ENCODE assay signal across 25 cellular contexts in the genomic region with DNA sequence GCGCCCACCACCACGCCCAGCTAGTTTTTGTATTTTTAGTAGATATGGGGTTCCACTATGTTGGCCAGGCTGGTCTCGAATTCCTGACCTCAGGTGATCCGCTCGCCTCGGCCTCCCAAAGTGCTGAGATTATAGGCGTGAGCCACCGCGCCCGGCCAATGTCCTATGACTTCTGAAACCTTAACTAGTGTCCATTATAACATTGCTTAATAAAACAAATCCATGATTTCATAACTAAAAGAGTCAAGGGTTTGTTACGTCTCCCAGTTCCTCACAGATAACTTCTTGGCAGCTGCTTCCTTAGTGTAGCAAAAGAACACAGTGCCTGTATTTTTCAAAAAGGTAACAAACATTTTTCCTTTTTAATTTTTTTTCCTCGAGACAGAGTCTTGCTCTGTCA. TPM values are rescaled to one million over a fixed set of nuclear protein-coding genes. Genes with fewer than 3 reads are reported as not detected.
DNase-seq lines count a peak whose midpoint lies in the region; ATAC-seq and TF ChIP-seq lines count a peak whose summit lies in the region.
"Had no signal": no experiment of that assay in that cellular context is flagged by ENCODE, and none has a peak within 500 bp of the region (broad histone marks: within the 10 kb centered on the region; RNA-seq: fewer than 3 reads in every experiment).

No MANE protein-coding gene starts in this region.

- H3K4me3 ChIP-seq in lower lobe of right lung (no peak overlapping the region), thoracic aorta (no peak overlapping the region)
- H3K4me3 ChIP-seq: esophagus muscularis mucosa had no signal

- H3K36me3 Mint-ChIP-seq in dendritic cell treated with granulocyte-macrophage colony-stimulating factor and Interleukin-4, amounts not matched to agents 40 ng/mL and 50 ng/mL, for 4 days (ENCODE audit: low read depth): peaks cover 92% of the 10 kb centered on the region

- H3K27ac Mint-ChIP-seq in dendritic cell treated with granulocyte-macrophage colony-stimulating factor and Interleukin-4, amounts not matched to agents 40 ng/mL and 50 ng/mL, for 4 days: peak overlapping the region; percentile 34
- H3K27ac Mint-ChIP-seq: activated CD4-positive, alpha-beta memory T cell treated with anti-CD3 and anti-CD28 coated beads for 36 hours; activated naive CD8-positive, alpha-beta T cell treated with anti-CD3 and anti-CD28 coated beads, Interleukin-2, amount 50 U/mL, for 24 hours; HFFc6; T-helper 17 cell had no signal

- no peak overlapping the region for H3K4me3 Mint-ChIP-seq in dendritic cell treated with granulocyte-macrophage colony-stimulating factor and Interleukin-4, amounts not matched to agents 40 ng/mL and 50 ng/mL, for 4 days
- H3K4me3 Mint-ChIP-seq: activated CD4-positive, alpha-beta memory T cell treated with anti-CD3 and anti-CD28 coated beads for 36 hours; activated naive CD8-positive, alpha-beta T cell treated with anti-CD3 and anti-CD28 coated beads, Interleukin-2, amount 50 U/mL, for 24 hours; central memory CD8-positive, alpha-beta T cell; HFFc6; IgD-negative memory B cell; immature natural killer cell; naive thymus-derived CD8-positive, alpha-beta T cell; T-helper 17 cell had no signal

- DNase-seq in RWPE1 (ENCODE audit: low spot score) (no peak), lower lobe of right lung (peak; percentile 51), thoracic aorta (ENCODE audit: low spot score) (no peak), globus pallidus (ENCODE audit: low spot score) (no peak), foreskin melanocyte (no peak)
- DNase-seq: activated CD4-positive, alpha-beta memory T cell treated with anti-CD3 and anti-CD28 coated beads for 36 hours; activated CD4-positive, alpha-beta T cell treated with anti-CD3 and anti-CD28 coated beads for 1 hour; activated naive CD4-positive, alpha-beta T cell; activated naive CD8-positive, alpha-beta T cell treated with anti-CD3 and anti-CD28 coated beads, Interleukin-2, amount 50 U/mL, for 24 hours; EL; GOT3; HFFc6; immature natural killer cell; midbrain; naive thymus-derived CD8-positive, alpha-beta T cell; NCI-H146; RPMI8226; stimulated activated naive CD4-positive, alpha-beta T cell; T-helper 17 cell had no signal

- peaks cover 44% of the 10 kb centered on the region for H3K4me1 Mint-ChIP-seq in dendritic cell treated with granulocyte-macrophage colony-stimulating factor and Interleukin-4, amounts not matched to agents 40 ng/mL and 50 ng/mL, for 4 days (ENCODE audit: low read depth)

- peaks cover 9% of the 10 kb centered on the region for H3K4me1 ChIP-seq in lower lobe of right lung
- peaks cover 37 to 74% of the 10 kb centered on the region in 2 donors for H3K4me1 ChIP-seq in thoracic aorta (ENCODE audit: control insufficient read depth in 1 of 2, low read depth in 2 of 2)

- H3K9me3 ChIP-seq in lower lobe of right lung: no peaks in the 10 kb centered on the region
- H3K9me3 ChIP-seq in thoracic aorta: no peaks in the 10 kb centered on the region
- H3K9me3 ChIP-seq: esophagus muscularis mucosa had no signal

- CTCF ChIA-PET in RWPE1 (lab: Yijun Ruan, JAX): interaction anchor here (0.6 kb wide), 1 partner anchor 208 kb away, joined by 4 read pairs; no protein-coding TSS in a partner anchor

- POLR2A ChIA-PET in RWPE1 (lab: Yijun Ruan, JAX; ENCODE audit: low non-redundant PET): no interaction called here

- no peaks in the 10 kb centered on the region for H3K9me3 Mint-ChIP-seq in dendritic cell treated with granulocyte-macrophage colony-stimulating factor and Interleukin-4, amounts not matched to agents 40 ng/mL and 50 ng/mL, for 4 days
- H3K9me3 Mint-ChIP-seq: activated CD4-positive, alpha-beta memory T cell treated with anti-CD3 and anti-CD28 coated beads for 36 hours; activated naive CD8-positive, alpha-beta T cell treated with anti-CD3 and anti-CD28 coated beads, Interleukin-2, amount 50 U/mL, for 24 hours; central memory CD8-positive, alpha-beta T cell; HFFc6; IgD-negative memory B cell; immature natural killer cell; naive thymus-derived CD8-positive, alpha-beta T cell had no signal

- H3K27ac ChIP-seq in RWPE1 (peak overlapping the region; percentile 37; the same call in 1 of the 2 replicates), lower lobe of right lung (peak overlapping the region; percentile 59), thoracic aorta (peak overlapping the region; percentile 76 to 87)

- peak; percentile 53 to 65 for ATAC-seq in lower lobe of right lung
- ATAC-seq in thoracic aorta (ENCODE audit: insufficient number of reproducible peaks, low FRiP score, low read depth): no peak
- no peak for ATAC-seq in HG02588 (IDR thresholded peaks at IDR 0.05; ENCODE audit: unreplicated experiment)
- ATAC-seq: activated naive CD8-positive, alpha-beta T cell treated with anti-CD3 and anti-CD28 coated beads, Interleukin-2, amount 50 U/mL, for 24 hours; naive thymus-derived CD8-positive, alpha-beta T cell; SK-N-SH treated with all-trans-retinoic acid at 6 μM for 48 hours; T-helper 17 cell had no signal

- H3K36me3 ChIP-seq in lower lobe of right lung (peaks cover 55% of the 10 kb centered on the region), thoracic aorta (peaks cover 10% of the 10 kb centered on the region)

- H3K27me3 ChIP-seq in lower lobe of right lung (ENCODE audit: low read depth) (no peaks in the 10 kb centered on the region), thoracic aorta (replicated peaks; ENCODE audit: insufficient read depth) (no peaks in the 10 kb centered on the region)
- H3K27me3 ChIP-seq: esophagus muscularis mucosa had no signal

- no peaks in the 10 kb centered on the region for H3K27me3 Mint-ChIP-seq in dendritic cell treated with granulocyte-macrophage colony-stimulating factor and Interleukin-4, amounts not matched to agents 40 ng/mL and 50 ng/mL, for 4 days
- H3K27me3 Mint-ChIP-seq: activated CD4-positive, alpha-beta memory T cell treated with anti-CD3 and anti-CD28 coated beads for 36 hours; activated naive CD8-positive, alpha-beta T cell treated with anti-CD3 and anti-CD28 coated beads, Interleukin-2, amount 50 U/mL, for 24 hours; central memory CD8-positive, alpha-beta T cell; IgD-negative memory B cell; naive thymus-derived CD8-positive, alpha-beta T cell; T-helper 17 cell had no signal

- TF ChIP-seq CTCF in RWPE1 (conservative IDR thresholded peaks at IDR 0.05; ENCODE audit: low read depth): no peak
- TF ChIP-seq CTCF in lower lobe of right lung (IDR thresholded peaks at IDR 0.05): no peak
- no peak for TF ChIP-seq CTCF in thoracic aorta (IDR thresholded peaks at IDR 0.05)

- intact Hi-C loops in dendritic cell treated with granulocyte-macrophage colony-stimulating factor and Interleukin-4, amounts not matched to agents 40 ng/mL and 50 ng/mL, for 4 days (cut with micrococcal nuclease): loop anchor here (10.0 kb wide), 1 partner anchor 66 kb away; a partner anchor contains a TSS
- intact Hi-C loops in lower lobe of right lung (cut with DNase I): no loop called here

RNA-seq across cellular contexts. Expression of a gene that starts 53.6 kb away (rescaled TPM):
- total RNA-seq in lower lobe of right lung (21.5 TPM), thoracic aorta (10 to 100 TPM; 71.2 to 72.2 TPM)

Comparison
In these comparisons a context has a peak if more than half of its experiments do, and no peak if none do; other contexts are left out.
1. ATAC-seq: peak in lower lobe of right lung (2 of 2); none in thoracic aorta (single experiment) and HG02588 (single experiment).
2. Peak in every context shown above with its lines, with median percentiles within 50 percentile points of each other: H3K27ac ChIP-seq.